ENCODE assay signal across 26 cellular contexts in genomic region chr15:91054791-91055190, GRCh38. TPM values are rescaled to one million over a fixed set of nuclear protein-coding genes. Genes with fewer than 3 reads are reported as not detected.
A peak's percentile ranks its signal among the peaks of the same experiment; 100 is the strongest.
DNase-seq lines count a peak whose midpoint lies in the region; ATAC-seq and TF ChIP-seq lines count a peak whose summit lies in the region.
"Had no signal": no experiment of that assay in that cellular context is flagged by ENCODE, and none has a peak within 500 bp of the region (broad histone marks: within the 10 kb centered on the region; RNA-seq: fewer than 3 reads in every experiment).

No MANE protein-coding gene starts in this region.

- ATAC-seq in GM18520 (IDR thresholded peaks at IDR 0.05; ENCODE audit: unreplicated experiment) = no peak
- ATAC-seq: GM12878 had no signal

- H3K9me3 Mint-ChIP-seq in activated naive CD4-positive, alpha-beta T cell treated with anti-CD3 and anti-CD28 coated beads, Interleukin-2, amount 50 U/mL, for 24 hours = no peaks in the 10 kb centered on the region
- H3K9me3 Mint-ChIP-seq: CD14-positive monocyte; CD4-positive, CD25-positive, alpha-beta regulatory T cell had no signal

- H3K27me3 Mint-ChIP-seq in activated naive CD4-positive, alpha-beta T cell treated with anti-CD3 and anti-CD28 coated beads, Interleukin-2, amount 50 U/mL, for 24 hours = peaks cover 33% of the 10 kb centered on the region

- peaks cover 1% of the 10 kb centered on the region for H3K4me1 Mint-ChIP-seq in activated naive CD4-positive, alpha-beta T cell treated with anti-CD3 and anti-CD28 coated beads, Interleukin-2, amount 50 U/mL, for 24 hours

- no peak for TF ChIP-seq CTCF in VCaP (conservative IDR thresholded peaks at IDR 0.05)

- H3K4me3 Mint-ChIP-seq in activated naive CD4-positive, alpha-beta T cell treated with anti-CD3 and anti-CD28 coated beads, Interleukin-2, amount 50 U/mL, for 24 hours = no peak overlapping the region
- H3K4me3 Mint-ChIP-seq: CD4-positive, alpha-beta memory T cell; CD4-positive, CD25-positive, alpha-beta regulatory T cell; CD8-positive, alpha-beta memory T cell had no signal

- no peak for DNase-seq in activated naive CD4-positive, alpha-beta T cell treated with anti-CD3 and anti-CD28 coated beads, Interleukin-2, amount 50 U/mL, for 16 hours
- DNase-seq in mucosa of gallbladder (ENCODE audit: low spot score) = no peak
- DNase-seq: ACHN; BE2C; C1 segment of cervical spinal cord; CD4-positive, alpha-beta memory T cell; CD4-positive, CD25-positive, alpha-beta regulatory T cell; CD8-positive, alpha-beta memory T cell; COR-L47; DMS 273 treated with DMSO at 0.1 percent for 48 hours; DMS153; DMS53; DMS79; DND-41; EL; GDM1 had no signal

- H3K36me3 Mint-ChIP-seq in activated naive CD4-positive, alpha-beta T cell treated with anti-CD3 and anti-CD28 coated beads, Interleukin-2, amount 50 U/mL, for 24 hours = no peaks in the 10 kb centered on the region
- H3K36me3 Mint-ChIP-seq: CD14-positive monocyte; CD4-positive, alpha-beta memory T cell; CD4-positive, CD25-positive, alpha-beta regulatory T cell; CD8-positive, alpha-beta memory T cell had no signal

- peak overlapping the region; percentile 1; the same call in 1 of the 2 replicates for H3K27ac ChIP-seq in VCaP
- H3K27ac ChIP-seq: 22Rv1, A549, BLaER1 had no signal

- H3K27ac Mint-ChIP-seq in activated naive CD4-positive, alpha-beta T cell treated with anti-CD3 and anti-CD28 coated beads, Interleukin-2, amount 50 U/mL, for 24 hours = peak overlapping the region; percentile 55
- H3K27ac Mint-ChIP-seq: CD14-positive monocyte; CD4-positive, alpha-beta memory T cell; CD4-positive, CD25-positive, alpha-beta regulatory T cell; CD8-positive, alpha-beta memory T cell had no signal

RNA-seq across cellular contexts. Expression of gene VPS33B, which starts 32.4 kb away (rescaled TPM):
- total RNA-seq in mucosa of gallbladder = 14.9 TPM

RNA-seq across cellular contexts. Expression of gene SV2B, which starts 45.3 kb away (rescaled TPM):
- 0.35 TPM for total RNA-seq in mucosa of gallbladder
- total RNA-seq: A172; CD4-positive, CD25-positive, alpha-beta regulatory T cell; G401 had no signal
